ENCODE assay signal across 11 cellular contexts in the genomic region with DNA sequence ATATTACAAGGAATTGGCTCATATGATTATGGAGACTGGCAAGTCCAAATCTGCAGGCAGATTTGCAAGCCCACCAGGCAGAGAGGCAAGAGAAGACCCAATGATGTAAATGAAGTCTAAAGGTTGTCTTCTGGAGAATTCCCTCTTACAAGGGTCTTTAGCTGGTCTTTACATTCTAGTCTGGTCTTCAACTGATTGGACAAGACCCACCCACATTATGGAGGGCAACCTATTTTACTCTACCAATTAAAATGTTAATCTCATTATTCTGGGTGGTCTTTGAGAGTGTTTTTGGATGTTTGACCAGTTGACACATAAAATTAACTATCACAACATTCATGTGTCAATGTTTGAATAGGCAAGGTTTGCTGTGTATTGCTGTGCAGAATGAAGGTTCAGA.
"Had no signal": no experiment of that assay in that cellular context is flagged by ENCODE, and none has a peak within 500 bp of the region (broad histone marks: within the 10 kb centered on the region; RNA-seq: fewer than 3 reads in every experiment).

No MANE protein-coding gene starts in this region.

- H3K9ac ChIP-seq: GM23248 had no signal

- H3K4me3 ChIP-seq: GM23248, GM23338, HAP-1 had no signal

- H3K4me2 ChIP-seq: GM23338 had no signal

- FAIRE-seq: H1, H54 had no signal

- H3K4me1 ChIP-seq: HAP-1 had no signal

- DNase-seq: GM23248, GOT3, H7, H9, HCEC 1CT, HFFc6 had no signal

- H3K36me3 ChIP-seq: HAP-1 had no signal

- H3K27ac ChIP-seq: GM23248 had no signal

- H2AFZ ChIP-seq: GM23248, GM23338 had no signal

- ATAC-seq: GM23338, HCT116 had no signal

- H3K9me3 ChIP-seq: HAP-1 had no signal
